In the genomic region with DNA sequence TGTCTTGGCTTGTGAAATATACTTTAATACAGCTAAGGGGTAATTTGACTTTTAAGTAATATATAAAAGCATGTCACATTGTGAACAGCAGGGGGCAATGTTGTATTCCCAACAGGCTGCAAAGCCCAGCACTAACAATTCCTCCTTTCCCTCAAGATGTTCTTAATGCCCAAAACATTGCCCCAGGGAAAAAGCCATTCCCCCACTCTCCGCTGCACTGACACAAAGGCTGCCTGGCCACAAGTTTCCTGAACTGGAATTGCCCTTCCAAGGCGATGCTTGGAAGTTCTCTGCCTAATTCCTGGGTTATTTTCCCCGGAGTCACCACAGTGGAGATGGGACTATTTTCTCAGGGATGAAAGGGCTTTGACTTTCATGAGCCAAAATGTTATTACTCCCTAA, we compare ENCODE assay signal across 8 cellular contexts. TPM values are rescaled to one million over a fixed set of nuclear protein-coding genes. Genes with fewer than 3 reads are reported as not detected.
DNase-seq lines count a peak whose midpoint lies in the region; ATAC-seq and TF ChIP-seq lines count a peak whose summit lies in the region.

No MANE protein-coding gene starts in this region.

- peak; percentile 72 for ATAC-seq in left colon
- no peak for ATAC-seq in HG03354 (IDR thresholded peaks at IDR 0.05; ENCODE audit: poor library complexity, severe bottlenecking, unreplicated experiment)

- H3K27ac ChIP-seq in tibial nerve: peak overlapping the region in 1 of 4 donors; percentile 35

- TF ChIP-seq EP300 in tibial nerve (IDR thresholded peaks at IDR 0.05): peak in 1 of 2 donors; percentile 58

- H3K4me3 ChIP-seq in choroid plexus epithelial cell (ENCODE audit: low read depth, low read length) (no peak overlapping the region), tibial nerve (no peak overlapping the region)

- H3K27me3 ChIP-seq in tibial nerve: no peaks in the 10 kb centered on the region

- no peaks in the 10 kb centered on the region for H3K9me3 ChIP-seq in tibial nerve

- TF ChIP-seq POLR2A in tibial nerve (IDR thresholded peaks at IDR 0.05): no peak

- H3K4me1 ChIP-seq in tibial nerve: peaks cover 0 to 11% (median 3%) of the 10 kb centered on the region in 4 donors

- peaks cover 0 to 69% (median 8%) of the 10 kb centered on the region in 3 donors for H3K36me3 ChIP-seq in tibial nerve

- 20 to 32% methylated on average over 3 of the region's 3 CpGs for WGBS in tibial nerve, 2 donors

- intact Hi-C loops in left colon (cut with DNase I, micrococcal nuclease): loop anchor here (2.0 to 10.0 kb wide), 2 partner anchors 283 to 285 kb away; partner anchors contain the start of gene SOCS1 (in 2 of the 2)

- TF ChIP-seq CTCF in choroid plexus epithelial cell (conservative IDR thresholded peaks at IDR 0.05; ENCODE audit: low read depth, low read length) (peak; percentile 78), tibial nerve (IDR thresholded peaks at IDR 0.05) (peak; percentile 59 to 87 (median 83))

- DNase-seq in activated gamma-delta T cell treated with Interleukin-2 at 50 U/mL for 16 hours (peak; percentile 38), activated gamma-delta T cell (lab: John Stamatoyannopoulos, UW) (no peak), LoVo (ENCODE audit: low spot score) (peak; percentile 63), SHP77 (lab: John Stamatoyannopoulos, UW) (peak; percentile 46 to 71), choroid plexus epithelial cell (ENCODE audit: low read depth) (peak; percentile 91), left colon (no peak), tibial nerve (ENCODE audit: low spot score in 2 of 2) (peak; percentile 22 to 88)

RNA-seq across cellular contexts. Expression of gene CLEC16A, which starts 27.2 kb away (rescaled TPM):
- 10 to 100 TPM; 27.3 to 41.6 TPM for total RNA-seq in left colon
- 10 to 100 TPM; 37.4 to 70.2 (median 55.2) TPM for total RNA-seq in tibial nerve

RNA-seq across cellular contexts. Expression of gene DEXI, which starts 29.3 kb away (rescaled TPM):
- total RNA-seq in left colon: 10 to 100 TPM; 22.9 to 24.6 TPM
- total RNA-seq in tibial nerve: 10 to 100 TPM; 74.4 to 96.3 (median 85.5) TPM

Comparison
In these comparisons a context has a peak if more than half of its experiments do, and no peak if none do; other contexts are left out.
1. DNase-seq: peak in activated gamma-delta T cell treated with Interleukin-2 at 50 U/mL for 16 hours (single experiment), LoVo (single experiment), SHP77 (2 of 2), choroid plexus epithelial cell (single experiment) and tibial nerve (2 of 2); none in activated gamma-delta T cell (single experiment) and left colon (0 of 2).